Comparison of ENCODE assay signal across 32 cellular contexts in the genomic region with DNA sequence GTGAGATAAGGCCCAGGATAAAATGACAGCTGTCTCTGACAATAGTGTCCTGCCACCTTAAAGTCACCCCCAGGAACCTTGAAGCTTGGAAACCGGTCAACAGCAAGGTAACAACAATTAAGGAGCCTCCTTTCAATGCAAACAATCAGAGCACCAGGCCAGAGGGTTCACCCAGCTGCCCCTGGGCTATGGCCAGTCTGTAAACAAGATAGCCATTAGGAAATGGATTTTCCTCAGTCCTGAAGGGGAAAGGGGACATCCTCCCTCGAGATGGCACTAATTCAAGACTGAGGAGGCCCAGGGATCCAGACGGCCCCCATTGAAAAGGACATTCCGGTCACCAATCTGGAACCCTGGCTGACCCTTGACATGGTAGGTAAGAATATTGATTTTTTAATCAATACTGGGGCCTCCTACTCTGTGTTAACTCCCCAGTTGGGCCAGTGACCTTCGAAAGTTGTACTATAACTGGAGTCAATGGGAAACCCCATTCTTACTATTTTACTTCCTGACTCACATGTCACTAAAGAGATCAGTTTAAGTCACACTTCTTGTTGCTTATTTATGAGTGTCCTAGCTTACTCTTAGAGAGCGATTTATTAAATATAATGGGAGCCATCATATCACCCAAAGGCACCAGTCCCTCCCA.
"Had no signal": no experiment of that assay in that cellular context is flagged by ENCODE, and none has a peak within 500 bp of the region (broad histone marks: within the 10 kb centered on the region; RNA-seq: fewer than 3 reads in every experiment).

No MANE protein-coding gene starts in this region.

- H3K36me3 ChIP-seq: ascending aorta, brain microvascular endothelial cell, heart left ventricle, neutrophil, ovary, prostate gland, uterus had no signal

- H3K27me3 ChIP-seq: ascending aorta, brain microvascular endothelial cell, neutrophil, ovary had no signal

- H3K4me3 ChIP-seq: ascending aorta, heart left ventricle, ovary, prostate gland, uterus had no signal

- DNase-seq: activated CD4-positive, alpha-beta memory T cell treated with anti-CD3 and anti-CD28 coated beads, Interleukin-2, amount 10 ng/mL, durations not matched to agents 7 days and 5 days; activated CD4-positive, alpha-beta T cell treated with anti-CD3 and anti-CD28 coated beads for 1 hour; activated CD4-positive, alpha-beta T cell treated with anti-CD3 and anti-CD28 coated beads, Interleukin-2, amount 10 ng/mL, durations not matched to agents 7 days and 5 days; activated CD8-positive, alpha-beta memory T cell treated with anti-CD3 and anti-CD28 coated beads, Interleukin-2, amount 50 U/mL, for 48 hours; activated gamma-delta T cell; activated naive CD4-positive, alpha-beta T cell treated with anti-CD3 and anti-CD28 coated beads, Interleukin-2, amount 10 ng/mL, durations not matched to agents 7 days and 5 days; activated naive CD8-positive, alpha-beta T cell treated with anti-CD3 and anti-CD28 coated beads, Interleukin-2, amount 10 ng/mL, durations not matched to agents 7 days and 5 days; activated T-cell treated with anti-CD3 and anti-CD28 coated beads, Interleukin-2, amount 50 U/mL, for 24 hours; brain microvascular endothelial cell; caudate nucleus; cortex of kidney; foreskin fibroblast; heart left ventricle; hypothalamus; immature natural killer cell; naive B cell; nephron progenitor cell; ovary; retina; small intestine; stimulated activated CD4-positive, alpha-beta T cell treated with anti-CD3 and anti-CD28 coated beads, Interleukin-4, amount 100 ng/mL, for 4 hours; stimulated activated CD8-positive, alpha-beta memory T cell treated with anti-CD3 and anti-CD28 coated beads, Interleukin-4, amount 100 ng/mL, for 48 hours; stimulated activated naive CD8-positive, alpha-beta T cell treated with anti-CD3 and anti-CD28 coated beads, Interleukin-15, amount 100 ng/mL, for 72 hours; substantia nigra; uterus had no signal

- FAIRE-seq: endothelial cell of umbilical vein, small intestine had no signal

- ATAC-seq: heart left ventricle; sciatic nerve; stimulated activated memory B cell treated with anti-CD40 and anti-IgM and Interleukin-4, amounts not matched to agents 10 μg/mL and 1 μg/mL and 100 μg/mL, for 72 hours; stimulated activated naive CD8-positive, alpha-beta T cell treated with anti-CD3 and anti-CD28 coated beads, Interleukin-15, amount 100 ng/mL, for 72 hours; WTC11 had no signal
